ENCODE assay signal across 7 cellular contexts in genomic region chr17:55295411-55296170, GRCh38. TPM values are rescaled to one million over a fixed set of nuclear protein-coding genes. Genes with fewer than 3 reads are reported as not detected.
DNase-seq lines count a peak whose midpoint lies in the region; ATAC-seq, FAIRE-seq and TF ChIP-seq lines count a peak whose summit lies in the region.

No MANE protein-coding gene starts in this region.

- no peak overlapping the region for H2AFZ ChIP-seq in K562 (ENCODE audit: low read depth, low read length)

- no peak overlapping the region for H3K27ac ChIP-seq in K562 (ENCODE audit: extremely low read depth, low read depth, low read length)

- CTCF ChIA-PET in K562 (lab: Yijun Ruan, JAX; ENCODE audit: low intra/inter-chr PET ratio), result interaction anchor here (1.4 kb wide), 1 partner anchor 218 kb away, joined by 3 read pairs; no protein-coding TSS in a partner anchor

- POLR2A ChIA-PET in K562 (lab: Yijun Ruan, JAX), result interaction anchor here (1.1 kb wide), 1 partner anchor 14 kb away, joined by 3 read pairs; no protein-coding TSS in a partner anchor

- H3K4me2 ChIP-seq in K562 (ENCODE audit: insufficient read depth, low read length), result no peak overlapping the region

- no TSS peak for BruUV-seq in K562 (replicated peaks; lab: Mats Ljungman, UMichigan)

- 43% methylated on average over 10 of the region's 10 CpGs for WGBS in K562 (ENCODE audit: insufficient coverage, low coverage, missing lambda C conversion rate)

- peak; percentile 1 for DNase-seq in NCI-H1048 (lab: John Stamatoyannopoulos, UW)
- peak; percentile 20 for DNase-seq in T1000 (lab: John Stamatoyannopoulos, UW)
- DNase-seq in K562 (ENCODE audit: extremely low read depth in 1 of 4, low spot score in 3 of 4), result peak; percentile 71 to 82 (median 78)
- DNase-seq in iPS-NIHi7 (ENCODE audit: extremely low spot score), result peak; percentile 91
- DNase-seq in stimulated activated CD4-positive, alpha-beta T cell treated with anti-CD3 and anti-CD28 coated beads, Interleukin-1b, Interleukin-23, amount 100 ng/mL, for 4 hours (ENCODE audit: low read depth in 2 of 2), result peak; percentile 30 to 47

- TF ChIP-seq POLR2A in K562 (conservative IDR thresholded peaks at IDR 0.05), result no peak

- intact Hi-C loops in K562 (cut with micrococcal nuclease), result loop anchor here (2.0 to 5.0 kb wide), 2 partner anchors 243 to 303 kb away; no protein-coding TSS in a partner anchor

- in situ Hi-C loops in K562 (cut with MboI), result no loop called here

- no peaks in the 10 kb centered on the region for H3K36me3 ChIP-seq in K562 (ENCODE audit: control insufficient read depth, insufficient read depth, low read length)

- peak; percentile 66 to 82 for TF ChIP-seq RAD21 in K562 (CRISPR knock-in tag; conservative IDR thresholded peaks at IDR 0.05 in 1 of 2, IDR thresholded peaks at IDR 0.05 in 1 of 2)

- H3K4me3 ChIP-seq in K562, result no peak overlapping the region

- peak; percentile 78 for TF ChIP-seq CTCF in GM12874 (IDR thresholded peaks at IDR 0.05; ENCODE audit: insufficient read depth, low read depth, low read length)
- TF ChIP-seq CTCF in K562 (IDR thresholded peaks at IDR 0.05 in 2 of 3, conservative IDR thresholded peaks at IDR 0.05 in 1 of 3; ENCODE audit: insufficient read depth in 2 of 3, low read depth in 1 of 3, low read length in 3 of 3), result peak; percentile 75 to 82 (median 80)

- no peaks in the 10 kb centered on the region for H3K9me3 ChIP-seq in K562 (replicated peaks; ENCODE audit: control insufficient read depth, insufficient read depth, low read depth, low read length)

- no peaks in the 10 kb centered on the region for H4K20me1 ChIP-seq in K562 (replicated peaks; ENCODE audit: control insufficient read depth, insufficient read depth, low read length)

- peak; percentile 82 for ATAC-seq in HG02588 (IDR thresholded peaks at IDR 0.05; ENCODE audit: unreplicated experiment)
- peak; percentile 96 for ATAC-seq in K562

- peak; percentile 97 for FAIRE-seq in K562 (lab: Jason Lieb, UNC)

- H3K27me3 ChIP-seq in K562 (ENCODE audit: control insufficient read depth in 2 of 2, insufficient read depth in 2 of 2, low read length in 2 of 2), result peaks cover 0 to 4% of the 10 kb centered on the region in 2 experiments; a peak in 1 of 5 replicates

- H3K4me1 ChIP-seq in K562 (replicated peaks in 1 of 2; ENCODE audit: control insufficient read depth in 2 of 2, insufficient read depth in 2 of 2, low read length in 2 of 2), result no peaks in the 10 kb centered on the region

- TF ChIP-seq EP300 in K562 (IDR thresholded peaks at IDR 0.05; ENCODE audit: low read length), result no peak

- no peaks in the 10 kb centered on the region for H3K9me1 ChIP-seq in K562 (ENCODE audit: control insufficient read depth, insufficient read depth, low read length)

- H3K79me2 ChIP-seq in K562 (ENCODE audit: control insufficient read depth, insufficient read depth, low read length), result no peaks in the 10 kb centered on the region

- no peak overlapping the region for H3K9ac ChIP-seq in K562 (ENCODE audit: insufficient read depth in 1 of 2, low read depth in 2 of 2, low read length in 2 of 2)

TF ChIP-seq in K562, 482 proteins besides CTCF, POLR2A, EP300 and RAD21:
- TF ChIP-seq HMBOX1 (IDR thresholded peaks at IDR 0.05), result peak; percentile 69
- TF ChIP-seq SMC3 (conservative IDR thresholded peaks at IDR 0.05; ENCODE audit: insufficient read depth, low read depth, low read length), result peak; percentile 81
- TF ChIP-seq KLF16 (IDR thresholded peaks at IDR 0.05), result 0 out of 2 replicates have a peak, but pooled peaks have one; percentile 21
- 0 out of 2 replicates have a peak, but pooled peaks have one; percentile 11 for TF ChIP-seq ARID2 (IDR thresholded peaks at IDR 0.05)
- TF ChIP-seq MAZ (CRISPR knock-in tag; conservative IDR thresholded peaks at IDR 0.05 in 1 of 2, IDR thresholded peaks at IDR 0.05 in 1 of 2), result 0 out of 4 replicates have a peak, but pooled peaks of 1 of the 2 experiments have one; percentile 44
- no peak for TF ChIP-seq RBM25 (IDR thresholded peaks at IDR 0.05; ENCODE audit: low read depth, low read length, severe bottlenecking)
- no peak for TF ChIP-seq PKNOX1 (IDR thresholded peaks at IDR 0.05)
- TF ChIP-seq RHOXF2B (CRISPR knock-in tag; conservative IDR thresholded peaks at IDR 0.05), result no peak

RNA-seq across cellular contexts. Expression of gene HLF, which starts 30.8 kb away (rescaled TPM):
- 0.07 TPM in 1 of 2 replicates, not detected in the other for total RNA-seq in K562 (2011; cell fraction: chromatin; rRNA removed; ENCODE audit: low replicate concordance)
- not detected in 2 replicates for total RNA-seq in K562 (2011; cell fraction: nucleolus; rRNA removed)
- total RNA-seq in K562 (2011; cell fraction: nucleoplasm; rRNA removed), result not detected in 2 replicates
- total RNA-seq in K562 (2014; rRNA removed) (0.09 and 0.20 TPM in 2 replicates), K562 (2014; rRNA removed; fragmentation: Illumina TruSeq; extraction: Trizol) (0.15 and 0.32 TPM in 2 replicates), K562 (2015; rRNA removed; fragmentation: Illumina TruSeq; extraction: Trizol) (0.11 and 0.14 TPM in 2 replicates), K562 (2021) (0.24 and 0.65 TPM in 2 replicates)
- polyA plus RNA-seq in K562 (2011; rRNA removed) (0.04 and 0.09 TPM in 2 replicates), K562 (2014; fragmentation: Illumina TruSeq; extraction: Trizol) (0.08 and 0.09 TPM in 2 replicates), K562 (2014; fragmentation: Nextera tagmentation; extraction: Ambion mirVana) (under 1 TPM; 0.03 to 0.11 TPM), K562 (2014; rRNA removed) (0.05 and 1.4 TPM in 2 replicates)
- 0.03 and 0.07 TPM in 2 replicates for polyA plus RNA-seq in K562 (2011; cell fraction: cytosol; rRNA removed)
- polyA plus RNA-seq in K562 (2011; cell fraction: nucleus; rRNA removed), result 0.08 and 0.16 TPM in 2 replicates
- 0.13 and 0.14 TPM in 2 replicates for polyA plus RNA-seq in K562 (2012)
- polyA minus RNA-seq in K562 (2011; rRNA and poly(A)+ RNA removed), result 0.06 and 0.14 TPM in 2 replicates
- 0.73 TPM in 1 of 2 replicates, not detected in the other for polyA minus RNA-seq in K562 (2011; cell fraction: cytosol; rRNA and poly(A)+ RNA removed)
- 0.13 TPM in 1 of 2 replicates, not detected in the other for polyA minus RNA-seq in K562 (2011; cell fraction: nucleus; rRNA and poly(A)+ RNA removed)

Comparison
In these comparisons a context has a peak if more than half of its experiments do, and no peak if none do; other contexts are left out.
1. DNase-seq: peak in every context shown above with its lines; median percentile 91 in iPS-NIHi7; 78 in K562; 38 in stimulated activated CD4-positive, alpha-beta T cell treated with anti-CD3 and anti-CD28 coated beads, Interleukin-1b, Interleukin-23, amount 100 ng/mL, for 4 hours; 20 in T1000; 1 in NCI-H1048.